In genomic region chr17:82871776-82872561, GRCh38 we compare ENCODE assay signal across 21 cellular contexts. TPM values are rescaled to one million over a fixed set of nuclear protein-coding genes. Genes with fewer than 3 reads are reported as not detected.
A peak's percentile ranks its signal among the peaks of the same experiment; 100 is the strongest.
DNase-seq lines count a peak whose midpoint lies in the region; ATAC-seq and TF ChIP-seq lines count a peak whose summit lies in the region.
"Had no signal": no experiment of that assay in that cellular context is flagged by ENCODE, and none has a peak within 500 bp of the region (broad histone marks: within the 10 kb centered on the region; RNA-seq: fewer than 3 reads in every experiment).

No MANE protein-coding gene starts in this region.

- no peak for DNase-seq in heart right ventricle
- no peak for DNase-seq in Right ventricle myocardium superior
- no peak for DNase-seq in effector memory CD8-positive, alpha-beta T cell
- no peak for DNase-seq in neural progenitor cell (ENCODE audit: low spot score)
- no peak for DNase-seq in natural killer cell
- DNase-seq: amniotic stem cell, BE2C, foreskin keratinocyte, IMR-90, mesendoderm, MM.1S, NCI-H1436 treated with DMSO at 0.1 percent for 48 hours, T-helper 17 cell, upper lobe of right lung had no signal

- no peak overlapping the region for H2AFZ ChIP-seq in neural progenitor cell (replicated peaks)
- H2AFZ ChIP-seq: parathyroid adenoma had no signal

- H3K27me3 ChIP-seq in heart right ventricle: no peaks in the 10 kb centered on the region
- no peaks in the 10 kb centered on the region for H3K27me3 ChIP-seq in neural progenitor cell
- H3K27me3 ChIP-seq: BE2C, foreskin keratinocyte, SJSA1, upper lobe of right lung had no signal

- H3K79me2 ChIP-seq in neural progenitor cell (ENCODE audit: low read depth): peaks cover 9% of the 10 kb centered on the region

- H3K36me3 ChIP-seq in heart right ventricle: peaks cover 0 to 51% (median 13%) of the 10 kb centered on the region in 9 donors
- no peaks in the 10 kb centered on the region for H3K36me3 ChIP-seq in neural progenitor cell

- H3K9me3 Mint-ChIP-seq in effector memory CD8-positive, alpha-beta T cell: no peaks in the 10 kb centered on the region
- H3K9me3 Mint-ChIP-seq in neural progenitor cell (no peaks in the 10 kb centered on the region), natural killer cell (no peaks in the 10 kb centered on the region)
- H3K9me3 Mint-ChIP-seq: dendritic cell treated with granulocyte-macrophage colony-stimulating factor and Interleukin-4, amounts not matched to agents 40 ng/mL and 50 ng/mL, for 4 days; natural killer cell treated with Interleukin-12 subunit alpha and Interleukin-12 subunit beta and Interleukin-15 and Interleukin-18, amount 100 ng/mL, for 72 hours had no signal

- H3K4me2 ChIP-seq in neural progenitor cell: no peak overlapping the region

- intact Hi-C loops in heart right ventricle (cut with DNase I) (no loop called here), Right ventricle myocardium superior (cut with DNase I) (no loop called here), natural killer cell (cut with micrococcal nuclease) (no loop called here)

- H3K36me3 Mint-ChIP-seq in effector memory CD8-positive, alpha-beta T cell (ENCODE audit: insufficient read depth): peaks cover 14% of the 10 kb centered on the region
- H3K36me3 Mint-ChIP-seq in neural progenitor cell: peaks cover 17% of the 10 kb centered on the region
- H3K36me3 Mint-ChIP-seq in natural killer cell: no peaks in the 10 kb centered on the region
- H3K36me3 Mint-ChIP-seq: natural killer cell treated with Interleukin-12 subunit alpha and Interleukin-12 subunit beta and Interleukin-15 and Interleukin-18, amount 100 ng/mL, for 72 hours had no signal

- TF ChIP-seq CTCF in heart right ventricle (IDR thresholded peaks at IDR 0.05) (peak in 1 of 9 donors; percentile 2), neural progenitor cell (IDR thresholded peaks at IDR 0.05) (no peak), natural killer cell (IDR thresholded peaks at IDR 0.05) (no peak)

- H3K4me1 ChIP-seq in heart right ventricle (peaks cover 9 to 76% (median 46%) of the 10 kb centered on the region in 9 donors), neural progenitor cell (peaks cover 16% of the 10 kb centered on the region)
- H3K4me1 ChIP-seq: parathyroid adenoma had no signal

- H3K4me3 ChIP-seq in heart right ventricle (no peak overlapping the region), neural progenitor cell (no peak overlapping the region)
- H3K4me3 ChIP-seq: SJSA1, upper lobe of right lung had no signal

- no peak overlapping the region for H3K4me3 Mint-ChIP-seq in effector memory CD8-positive, alpha-beta T cell
- H3K4me3 Mint-ChIP-seq in neural progenitor cell: no peak overlapping the region
- no peak overlapping the region for H3K4me3 Mint-ChIP-seq in natural killer cell
- H3K4me3 Mint-ChIP-seq: dendritic cell treated with granulocyte-macrophage colony-stimulating factor and Interleukin-4, amounts not matched to agents 40 ng/mL and 50 ng/mL, for 4 days; natural killer cell treated with Interleukin-12 subunit alpha and Interleukin-12 subunit beta and Interleukin-15 and Interleukin-18, amount 100 ng/mL, for 72 hours; T-helper 17 cell had no signal

- H4K20me1 ChIP-seq in neural progenitor cell (ENCODE audit: low read depth): peaks cover 27% of the 10 kb centered on the region

- ATAC-seq in heart right ventricle: no peak
- ATAC-seq in Right ventricle myocardium superior (ENCODE audit: poor library complexity): no peak
- no peak for ATAC-seq in effector memory CD8-positive, alpha-beta T cell (replicated peaks)
- ATAC-seq in HG03342 (IDR thresholded peaks at IDR 0.05; ENCODE audit: unreplicated experiment): no peak
- no peak for ATAC-seq in natural killer cell
- ATAC-seq in HG02885 (IDR thresholded peaks at IDR 0.05; ENCODE audit: poor library complexity, unreplicated experiment): no peak
- ATAC-seq in GM18868 (IDR thresholded peaks at IDR 0.05; ENCODE audit: unreplicated experiment): no peak
- ATAC-seq: foreskin keratinocyte, upper lobe of right lung had no signal

- H3K9me3 ChIP-seq in heart right ventricle (no peaks in the 10 kb centered on the region), neural progenitor cell (ENCODE audit: low read depth) (no peaks in the 10 kb centered on the region)
- H3K9me3 ChIP-seq: BE2C, SJSA1, upper lobe of right lung had no signal

- peaks cover 13% of the 10 kb centered on the region for H3F3A ChIP-seq in neural progenitor cell (ENCODE audit: low read depth)

- peak overlapping the region; percentile 44 to 83 (median 76) for H3K27ac ChIP-seq in heart right ventricle
- H3K27ac ChIP-seq in neural progenitor cell: no peak overlapping the region
- H3K27ac ChIP-seq: foreskin keratinocyte, parathyroid adenoma, SJSA1, upper lobe of right lung had no signal

- peaks cover 9 to 17% of the 10 kb centered on the region in 2 donors for H3K4me1 Mint-ChIP-seq in effector memory CD8-positive, alpha-beta T cell (ENCODE audit: low read depth in 2 of 2)
- peaks cover 26% of the 10 kb centered on the region for H3K4me1 Mint-ChIP-seq in neural progenitor cell
- peaks cover 0 to 20% of the 10 kb centered on the region in 2 donors for H3K4me1 Mint-ChIP-seq in natural killer cell

- H3K27me3 Mint-ChIP-seq in effector memory CD8-positive, alpha-beta T cell: no peaks in the 10 kb centered on the region
- H3K27me3 Mint-ChIP-seq in neural progenitor cell (ENCODE audit: insufficient read depth, low read depth) (peaks cover 4% of the 10 kb centered on the region), natural killer cell (ENCODE audit: low read depth in 2 of 2) (no peaks in the 10 kb centered on the region)
- H3K27me3 Mint-ChIP-seq: dendritic cell treated with granulocyte-macrophage colony-stimulating factor and Interleukin-4, amounts not matched to agents 40 ng/mL and 50 ng/mL, for 4 days; natural killer cell treated with Interleukin-12 subunit alpha and Interleukin-12 subunit beta and Interleukin-15 and Interleukin-18, amount 100 ng/mL, for 72 hours; T-helper 17 cell had no signal

- 76 to 78% methylated on average over 41 of the region's 41 CpGs for WGBS in heart right ventricle, 2 donors

- peak overlapping the region; percentile 28 to 81 for H3K27ac Mint-ChIP-seq in effector memory CD8-positive, alpha-beta T cell
- H3K27ac Mint-ChIP-seq in neural progenitor cell (peak overlapping the region; percentile 81), natural killer cell (no peak overlapping the region)
- H3K27ac Mint-ChIP-seq: dendritic cell treated with granulocyte-macrophage colony-stimulating factor and Interleukin-4, amounts not matched to agents 40 ng/mL and 50 ng/mL, for 4 days; natural killer cell treated with Interleukin-12 subunit alpha and Interleukin-12 subunit beta and Interleukin-15 and Interleukin-18, amount 100 ng/mL, for 72 hours; T-helper 17 cell had no signal

- H3K9ac ChIP-seq in neural progenitor cell: no peak overlapping the region
- H3K9ac ChIP-seq: parathyroid adenoma had no signal

RNA-seq across cellular contexts. Expression of gene ZNF750, which starts 32.1 kb away (rescaled TPM):
- under 1 TPM in 3 of 10 donors, not detected in 7; 0.11 to 0.20 (median 0.15) TPM for total RNA-seq in heart right ventricle
- polyA plus RNA-seq in heart right ventricle: under 1 TPM; 0.14 to 0.15 TPM
- total RNA-seq in Right ventricle myocardium superior: 0.13 TPM
- not detected in 2 replicates for total RNA-seq in neural progenitor cell (ENCODE audit: low replicate concordance)
- total RNA-seq in natural killer cell: not detected
- total RNA-seq: IMR-90; natural killer cell treated with Interleukin-12 subunit alpha and Interleukin-12 subunit beta and Interleukin-15 and Interleukin-18, amount 100 ng/mL, for 72 hours; SJSA1; T-helper 17 cell had no signal
- polyA plus RNA-seq: IMR-90 had no signal

Comparison
In these comparisons a context has a peak if more than half of its experiments do, and no peak if none do; other contexts are left out.
1. H3K27ac Mint-ChIP-seq: peak in effector memory CD8-positive, alpha-beta T cell (2 of 2) and neural progenitor cell (single experiment); none in natural killer cell (0 of 2).